ENCODE assay signal across 9 cellular contexts in the genomic region with DNA sequence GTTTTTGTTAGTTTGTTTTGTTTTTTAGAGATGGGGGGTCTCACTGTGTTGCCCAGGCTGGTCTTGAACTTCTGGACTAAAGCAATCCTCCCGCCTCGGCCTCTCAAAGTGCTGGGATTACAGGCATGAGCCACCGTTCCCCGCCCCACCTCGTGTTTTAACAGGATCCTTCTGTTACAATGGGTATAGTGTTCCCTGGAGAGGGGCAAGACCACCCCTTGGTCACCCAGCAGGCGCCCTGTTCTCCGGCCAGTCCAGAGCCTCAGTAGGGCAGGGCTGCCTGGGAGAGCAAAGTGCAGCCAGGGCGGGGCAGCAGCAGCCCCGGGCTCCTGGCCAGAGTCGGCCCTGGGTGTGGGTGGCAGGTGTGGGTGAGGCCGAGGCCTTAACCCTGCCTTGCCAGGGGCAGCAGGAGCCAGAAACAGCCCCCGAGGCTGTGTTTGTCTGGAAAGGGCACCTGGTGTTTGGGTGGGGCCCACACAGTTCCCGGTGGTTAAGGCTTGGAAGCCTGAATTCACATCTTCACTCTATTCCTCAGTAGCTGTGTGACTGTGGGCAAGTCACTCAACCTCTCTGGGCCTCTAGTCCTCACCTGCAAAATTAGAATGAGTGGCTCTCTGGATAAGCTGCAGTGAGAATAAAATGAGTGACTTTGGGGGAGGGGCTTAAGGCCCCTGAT. TPM values are rescaled to one million over a fixed set of nuclear protein-coding genes. Genes with fewer than 3 reads are reported as not detected.
A peak's percentile ranks its signal among the peaks of the same experiment; 100 is the strongest.
DNase-seq lines count a peak whose midpoint lies in the region; ATAC-seq and TF ChIP-seq lines count a peak whose summit lies in the region.
"Had no signal": no experiment of that assay in that cellular context is flagged by ENCODE, and none has a peak within 500 bp of the region (broad histone marks: within the 10 kb centered on the region; RNA-seq: fewer than 3 reads in every experiment).

No MANE protein-coding gene starts in this region.

- H3K4me3 ChIP-seq in heart left ventricle (peak overlapping the region in 2 of 12 donors; percentile 12 to 21), body of pancreas (no peak overlapping the region), mucosa of rectum (ENCODE audit: low read length in 2 of 2) (peak overlapping the region; percentile 40 to 54), aorta (ENCODE audit: low read length in 2 of 2) (no peak overlapping the region)

- H3K36me3 ChIP-seq in heart left ventricle = peaks cover 0 to 43% (median 21%) of the 10 kb centered on the region in 9 donors
- H3K36me3 ChIP-seq in body of pancreas (replicated peaks in 1 of 2; ENCODE audit: insufficient read depth in 1 of 2, low read depth in 2 of 2) = peaks cover 0 to 3% of the 10 kb centered on the region in 2 donors
- peaks cover 13% of the 10 kb centered on the region in 2 donors for H3K36me3 ChIP-seq in mucosa of rectum (ENCODE audit: control insufficient read depth in 2 of 2, insufficient read depth in 2 of 2, low read length in 2 of 2)
- peaks cover 0 to 6% of the 10 kb centered on the region in 2 donors for H3K36me3 ChIP-seq in aorta (ENCODE audit: control insufficient read depth in 1 of 2, insufficient read depth in 2 of 2, low read length in 1 of 2)

- in situ Hi-C loops in GM13976 (cut with MboI; ENCODE audit: low sequenced_read_pairs, unreplicated experiment) = no loop called here

- DNase-seq in heart left ventricle (peak in 1 of 5 donors; percentile 47), cardiac septum (ENCODE audit: low spot score) (no peak), body of pancreas (peak; percentile 68 to 82 (median 74)), aorta (no peak), GM13976 (ENCODE audit: low spot score) (no peak)
- DNase-seq: cerebellar nuclear complex had no signal

- TF ChIP-seq POLR2A in heart left ventricle (IDR thresholded peaks at IDR 0.05) (no peak), body of pancreas (IDR thresholded peaks at IDR 0.05) (no peak)

- peaks cover 9 to 73% (median 44%) of the 10 kb centered on the region in 12 donors for H3K4me1 ChIP-seq in heart left ventricle
- H3K4me1 ChIP-seq in body of pancreas = peaks cover 30% of the 10 kb centered on the region
- peaks cover 70% of the 10 kb centered on the region in 2 donors for H3K4me1 ChIP-seq in mucosa of rectum (ENCODE audit: control insufficient read depth in 2 of 2, insufficient read depth in 2 of 2, low read length in 2 of 2)
- H3K4me1 ChIP-seq in aorta (ENCODE audit: control insufficient read depth in 1 of 2, insufficient read depth in 2 of 2, low read length in 2 of 2) = no peaks in the 10 kb centered on the region

- no peaks in the 10 kb centered on the region for H3K9me3 ChIP-seq in heart left ventricle
- no peaks in the 10 kb centered on the region for H3K9me3 ChIP-seq in body of pancreas
- no peaks in the 10 kb centered on the region for H3K9me3 ChIP-seq in mucosa of rectum (ENCODE audit: control insufficient read depth in 2 of 2, low read length in 2 of 2)
- no peaks in the 10 kb centered on the region for H3K9me3 ChIP-seq in aorta (ENCODE audit: control insufficient read depth, low read length)

- H3K27me3 ChIP-seq in heart left ventricle (no peaks in the 10 kb centered on the region), body of pancreas (no peaks in the 10 kb centered on the region), mucosa of rectum (ENCODE audit: control insufficient read depth in 2 of 2, insufficient read depth in 2 of 2, low read length in 2 of 2) (no peaks in the 10 kb centered on the region), aorta (ENCODE audit: control insufficient read depth in 1 of 2, insufficient read depth in 2 of 2, low read length in 1 of 2) (no peaks in the 10 kb centered on the region)

- ATAC-seq in heart left ventricle (peak; percentile 7 to 40 (median 24)), body of pancreas (peak; percentile 82), aorta (ENCODE audit: low FRiP score) (peak; percentile 20), GM21381 (IDR thresholded peaks at IDR 0.05; ENCODE audit: unreplicated experiment) (no peak), HG03139 (IDR thresholded peaks at IDR 0.05; ENCODE audit: unreplicated experiment) (no peak)

- H3K9ac ChIP-seq in mucosa of rectum (ENCODE audit: low read depth in 1 of 2, low read length in 2 of 2) = peak overlapping the region; percentile 77

- intact Hi-C loops in heart left ventricle (cut with DNase I) = no loop called here
- intact Hi-C loops in cardiac septum (cut with DNase I) = no loop called here
- intact Hi-C loops in body of pancreas (cut with DNase I) = loop anchor here (10.0 kb wide), 1 partner anchor 60 kb away; no protein-coding TSS in a partner anchor
- intact Hi-C loops in aorta (cut with DNase I) = no loop called here

- TF ChIP-seq CTCF in heart left ventricle (IDR thresholded peaks at IDR 0.05) = no peak
- TF ChIP-seq CTCF in body of pancreas (IDR thresholded peaks at IDR 0.05) = no peak
- TF ChIP-seq CTCF in GM13976 (IDR thresholded peaks at IDR 0.05; ENCODE audit: borderline replicate concordance, control extremely low read depth, extremely low read depth, insufficient read depth, missing control alignments) = no peak

- WGBS in heart left ventricle, 4 donors = 49 to 62% (median 57%) methylated on average over 6 to 13 of the region's 13 CpGs
- WGBS in body of pancreas, 2 donors = 15 to 28% methylated on average over 10 to 12 of the region's 13 CpGs
- WGBS in aorta, 2 donors = 61 to 66% methylated on average over 13 of the region's 13 CpGs

- peak overlapping the region in 11 of 12 donors; percentile 6 to 93 (median 77) for H3K27ac ChIP-seq in heart left ventricle
- peak overlapping the region; percentile 48 to 64 (median 56) for H3K27ac ChIP-seq in body of pancreas
- peak overlapping the region; percentile 91 to 96 for H3K27ac ChIP-seq in mucosa of rectum (ENCODE audit: low read depth in 2 of 2, low read length in 2 of 2)
- no peak overlapping the region for H3K27ac ChIP-seq in aorta (ENCODE audit: low read depth in 1 of 2, low read length in 2 of 2)

RNA-seq across cellular contexts. Expression of a gene that starts 7.2 kb away (rescaled TPM):
- total RNA-seq in heart left ventricle = 100 to 1,000 TPM in 1 of 9 donors, 10 to 100 TPM in 8; 31.2 to 106 (median 46.8) TPM
- polyA plus RNA-seq in heart left ventricle = 10 to 100 TPM; 50.9 to 74.9 TPM
- 60.4 TPM for total RNA-seq in cardiac septum
- 10 to 100 TPM; 27.0 to 29.7 TPM for total RNA-seq in body of pancreas
- 100 to 1,000 TPM; 119 to 192 TPM for total RNA-seq in aorta
- 10 to 100 TPM; 56.0 to 63.2 TPM for polyA plus RNA-seq in aorta

RNA-seq across cellular contexts. Expression of a gene that starts 16.3 kb away (rescaled TPM):
- 1 to 10 TPM in 1 of 9 donors, under 1 TPM in 3, not detected in 5; 0.56 to 2.7 (median 0.65) TPM for total RNA-seq in heart left ventricle
- polyA plus RNA-seq in heart left ventricle = under 1 TPM; 0.23 to 0.78 TPM
- total RNA-seq in cardiac septum = 0.59 TPM
- total RNA-seq in body of pancreas = not detected
- total RNA-seq in aorta = 1 to 10 TPM in 1 of 2 donors, under 1 TPM in 1; 0.88 to 2.5 TPM
- polyA plus RNA-seq in aorta = under 1 TPM in 1 of 2 donors, not detected in 1; 0.67 TPM

RNA-seq across cellular contexts. Expression of a gene that starts 17.7 kb away (rescaled TPM):
- 10 to 100 TPM; 12.9 to 33.0 (median 26.9) TPM for total RNA-seq in heart left ventricle
- polyA plus RNA-seq in heart left ventricle = 10 to 100 TPM; 12.1 to 14.2 TPM
- total RNA-seq in cardiac septum = 15.1 TPM
- 1 to 10 TPM; 2.9 to 5.6 TPM for total RNA-seq in body of pancreas
- total RNA-seq in aorta = 10 to 100 TPM in 1 of 2 donors, 1 to 10 TPM in 1; 8.1 to 11.6 TPM
- 10 to 100 TPM in 1 of 2 donors, 1 to 10 TPM in 1; 7.0 to 13.1 TPM for polyA plus RNA-seq in aorta

RNA-seq across cellular contexts. Expression of a gene that starts 46.7 kb away (rescaled TPM):
- 100 to 1,000 TPM in 1 of 9 donors, 10 to 100 TPM in 1, 1 to 10 TPM in 4, under 1 TPM in 3; 0.23 to 107 (median 1.1) TPM for total RNA-seq in heart left ventricle
- 1 to 10 TPM; 1.4 to 8.0 TPM for polyA plus RNA-seq in heart left ventricle
- total RNA-seq in cardiac septum = 0.94 TPM
- 10 to 100 TPM in 1 of 2 donors, 1 to 10 TPM in 1; 4.2 to 84.7 TPM for total RNA-seq in body of pancreas
- 100 to 1,000 TPM in 1 of 2 donors, 1 to 10 TPM in 1; 3.1 to 754 TPM for total RNA-seq in aorta
- 100 to 1,000 TPM in 1 of 2 donors, 10 to 100 TPM in 1; 18.4 to 105 TPM for polyA plus RNA-seq in aorta

Comparison
In these comparisons a context has a peak if more than half of its experiments do, and no peak if none do; other contexts are left out.
1. ATAC-seq: peak in heart left ventricle (4 of 4), body of pancreas (single experiment) and aorta (single experiment); none in GM21381 (single experiment) and HG03139 (single experiment).
2. DNase-seq: peak in body of pancreas (4 of 4); none in cardiac septum (single experiment), aorta (0 of 2) and GM13976 (single experiment).
3. H3K27ac ChIP-seq: peak in heart left ventricle (11 of 12), body of pancreas (4 of 4) and mucosa of rectum (2 of 2); none in aorta (0 of 2).
4. H3K4me3 ChIP-seq: peak in mucosa of rectum (2 of 2); none in body of pancreas (0 of 2) and aorta (0 of 2).